ENCODE assay signal across 12 cellular contexts in the genomic region with DNA sequence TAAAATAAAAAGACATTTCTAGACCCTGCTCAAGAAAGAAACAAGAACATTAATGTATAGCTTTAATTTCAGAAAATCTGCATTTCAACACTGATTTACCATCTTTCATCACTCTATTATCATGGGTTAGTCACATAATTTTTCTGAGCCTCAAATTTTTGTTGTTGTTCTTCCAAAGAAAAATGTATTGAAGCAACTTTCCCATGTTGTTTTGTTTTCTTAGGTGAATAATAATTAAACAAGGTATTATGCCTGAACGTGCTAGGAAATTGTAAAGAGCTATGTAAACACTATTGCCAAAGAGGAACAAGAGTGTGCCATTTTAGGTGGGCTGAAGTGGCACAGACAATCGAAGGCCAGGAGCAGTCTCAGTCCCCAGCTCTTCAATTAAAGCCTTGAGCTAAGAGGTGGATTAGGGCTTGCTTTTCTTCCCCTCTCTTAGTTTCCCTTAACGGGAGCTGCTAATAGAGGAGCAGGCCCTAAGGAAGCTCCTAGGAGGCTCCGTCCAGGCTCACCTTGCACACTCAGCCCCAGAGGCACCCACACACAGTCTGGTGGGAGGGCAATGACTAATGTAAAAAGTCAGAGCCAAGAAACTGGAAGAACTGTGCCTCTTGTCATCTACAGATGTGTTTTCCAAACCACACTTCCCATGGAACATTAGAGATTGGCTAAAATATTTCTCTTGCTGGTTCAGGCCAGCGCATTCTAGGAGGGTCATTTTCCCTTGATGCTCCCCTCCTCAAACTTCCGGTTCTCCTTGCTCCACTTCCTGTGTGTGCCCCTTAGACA. TPM values are rescaled to one million over a fixed set of nuclear protein-coding genes. Genes with fewer than 3 reads are reported as not detected.
DNase-seq lines count a peak whose midpoint lies in the region; ATAC-seq and TF ChIP-seq lines count a peak whose summit lies in the region.
"Had no signal": no experiment of that assay in that cellular context is flagged by ENCODE, and none has a peak within 500 bp of the region (broad histone marks: within the 10 kb centered on the region; RNA-seq: fewer than 3 reads in every experiment).

No MANE protein-coding gene starts in this region.

- peak overlapping the region; percentile 67 for H3K27ac Mint-ChIP-seq in HFFc6
- H3K27ac Mint-ChIP-seq in H9 = no peak overlapping the region
- no peak overlapping the region for H3K27ac Mint-ChIP-seq in stimulated activated effector memory CD8-positive, alpha-beta T cell treated with anti-CD3 and anti-CD28 coated beads, Interleukin-12 subunit alpha, Interleukin-12 subunit beta, amount 100 ng/mL, for 72 hours
- H3K27ac Mint-ChIP-seq: activated naive CD4-positive, alpha-beta T cell treated with anti-CD3 and anti-CD28 coated beads, Interleukin-2, amount 50 U/mL, for 24 hours had no signal

- no peaks in the 10 kb centered on the region for H3K79me1 ChIP-seq in H9 (ENCODE audit: insufficient read depth, low read depth, low read length, poor library complexity, severe bottlenecking)

- H3K4ac ChIP-seq in H9 (ENCODE audit: low read depth, low read length) = no peak overlapping the region

- H3K79me2 ChIP-seq in H9 (ENCODE audit: insufficient read depth, low read length) = no peaks in the 10 kb centered on the region

- peaks cover 59% of the 10 kb centered on the region for H3K4me1 Mint-ChIP-seq in HFFc6 (ENCODE audit: low read depth)
- peaks cover 0 to 3% of the 10 kb centered on the region in 2 experiments; a peak in 2 of 4 replicates for H3K4me1 Mint-ChIP-seq in H9
- H3K4me1 Mint-ChIP-seq in stimulated activated effector memory CD8-positive, alpha-beta T cell treated with anti-CD3 and anti-CD28 coated beads, Interleukin-12 subunit alpha, Interleukin-12 subunit beta, amount 100 ng/mL, for 72 hours = no peaks in the 10 kb centered on the region

- no peak overlapping the region for H2BK20ac ChIP-seq in H9 (ENCODE audit: low read depth, low read length, poor library complexity, severe bottlenecking)

- H3K27me3 Mint-ChIP-seq in HFFc6 (ENCODE audit: insufficient read depth) = no peaks in the 10 kb centered on the region; the same call in 1 of the 2 replicates
- peaks cover 7% of the 10 kb centered on the region for H3K27me3 Mint-ChIP-seq in H9 (ENCODE audit: low read depth)
- H3K27me3 Mint-ChIP-seq: activated naive CD4-positive, alpha-beta T cell treated with anti-CD3 and anti-CD28 coated beads, Interleukin-2, amount 50 U/mL, for 24 hours had no signal

- no peak overlapping the region for H3K56ac ChIP-seq in H9 (ENCODE audit: insufficient read length, low read depth, low read length)

- no peak overlapping the region for H3K14ac ChIP-seq in H9 (ENCODE audit: insufficient read depth, low read length)

- H3K36me3 Mint-ChIP-seq in HFFc6 (ENCODE audit: low read depth) (no peaks in the 10 kb centered on the region), H9 (ENCODE audit: insufficient read depth in 1 of 3, low read depth in 3 of 3) (no peaks in the 10 kb centered on the region)
- no peaks in the 10 kb centered on the region for H3K36me3 Mint-ChIP-seq in stimulated activated effector memory CD8-positive, alpha-beta T cell treated with anti-CD3 and anti-CD28 coated beads, Interleukin-12 subunit alpha, Interleukin-12 subunit beta, amount 100 ng/mL, for 72 hours
- H3K36me3 Mint-ChIP-seq: activated naive CD4-positive, alpha-beta T cell treated with anti-CD3 and anti-CD28 coated beads, Interleukin-2, amount 50 U/mL, for 24 hours had no signal

- no peak overlapping the region for H2BK5ac ChIP-seq in H9 (ENCODE audit: insufficient read length, low read length)

- H3K18ac ChIP-seq in H9 (ENCODE audit: insufficient read length, low read depth, low read length) = no peak overlapping the region

- no peak overlapping the region for H3K4me2 ChIP-seq in H9 (ENCODE audit: insufficient read depth, insufficient read length, low read length)

- H4K5ac ChIP-seq in H9 (ENCODE audit: insufficient read length, low read depth, low read length) = no peak overlapping the region

- no peak overlapping the region for H3K23ac ChIP-seq in H9 (ENCODE audit: insufficient read length, low read depth, low read length)

- no peak overlapping the region for H4K8ac ChIP-seq in H9 (replicated peaks; ENCODE audit: insufficient read length, low read depth, low read length)

- no peak for ATAC-seq in HG03460 (IDR thresholded peaks at IDR 0.05; ENCODE audit: unreplicated experiment)
- ATAC-seq in stimulated activated effector memory CD8-positive, alpha-beta T cell treated with anti-CD3 and anti-CD28 coated beads, Interleukin-12 subunit alpha, Interleukin-12 subunit beta, amount 100 ng/mL, for 72 hours = no peak

- TF ChIP-seq CTCF in AG10803 (conservative IDR thresholded peaks at IDR 0.05; ENCODE audit: low read length) (no peak), HFFc6 (IDR thresholded peaks at IDR 0.05) (no peak), astrocyte of the cerebellum (IDR thresholded peaks at IDR 0.05; ENCODE audit: low read depth, low read length, missing control alignments) (no peak), BE2C (IDR thresholded peaks at IDR 0.05; ENCODE audit: low read depth, low read length) (no peak), H9 (conservative IDR thresholded peaks at IDR 0.05) (no peak)

- H3K4me1 ChIP-seq in BE2C (no peaks in the 10 kb centered on the region), H9 (ENCODE audit: insufficient read depth, low read length) (no peaks in the 10 kb centered on the region; the same call in 1 of the 2 replicates)

- no peak overlapping the region for H2BK120ac ChIP-seq in H9 (ENCODE audit: low read depth, low read length, poor library complexity, severe bottlenecking)

- H3T11ph ChIP-seq in H9 (ENCODE audit: low read length) = no peak overlapping the region

- H4K20me1 ChIP-seq in H9 (ENCODE audit: control insufficient read depth, insufficient read depth, insufficient read length) = no peaks in the 10 kb centered on the region

- peak; percentile 76 for DNase-seq in AG10803 (ENCODE audit: low read depth)
- peak; percentile 63 for DNase-seq in HFFc6
- peak; percentile 55 for DNase-seq in astrocyte of the cerebellum (ENCODE audit: low read depth)
- peak; percentile 74 for DNase-seq in islet precursor cell
- DNase-seq in BE2C = no peak
- no peak for DNase-seq in H9
- no peak for DNase-seq in stimulated activated effector memory CD8-positive, alpha-beta T cell treated with anti-CD3 and anti-CD28 coated beads, Interleukin-12 subunit alpha, Interleukin-12 subunit beta, amount 100 ng/mL, for 72 hours (ENCODE audit: low spot score in 2 of 2)
- DNase-seq: NCI-H1048, NCI-H526 treated with DMSO at 0.1 percent for 48 hours, SIG-M5 had no signal

- H3K27me3 ChIP-seq in BE2C = no peaks in the 10 kb centered on the region
- H3K27me3 ChIP-seq in H9 (ENCODE audit: insufficient read depth, low read length) = no peaks in the 10 kb centered on the region

- H3K4me3 Mint-ChIP-seq in HFFc6 = peak overlapping the region; percentile 9; the same call in 1 of the 2 replicates
- no peak overlapping the region for H3K4me3 Mint-ChIP-seq in H9
- no peak overlapping the region for H3K4me3 Mint-ChIP-seq in stimulated activated effector memory CD8-positive, alpha-beta T cell treated with anti-CD3 and anti-CD28 coated beads, Interleukin-12 subunit alpha, Interleukin-12 subunit beta, amount 100 ng/mL, for 72 hours
- H3K4me3 Mint-ChIP-seq: activated naive CD4-positive, alpha-beta T cell treated with anti-CD3 and anti-CD28 coated beads, Interleukin-2, amount 50 U/mL, for 24 hours had no signal

- H2AK5ac ChIP-seq in H9 (ENCODE audit: insufficient read length, low read length) = no peak overlapping the region

- no peaks in the 10 kb centered on the region for H3K9me3 ChIP-seq in BE2C
- H3K9me3 ChIP-seq in H9 (ENCODE audit: control insufficient read depth, low read depth, low read length) = no peaks in the 10 kb centered on the region

- WGBS in H9 (ENCODE audit: extremely low coverage, insufficient read length, low lambda C conversion rate) = no CpG with 5 or more reads among the region's 6 CpGs

- no peak overlapping the region for H2AFZ ChIP-seq in H9 (ENCODE audit: low read length)

- no peaks in the 10 kb centered on the region for H3K9me3 Mint-ChIP-seq in HFFc6
- no peaks in the 10 kb centered on the region for H3K9me3 Mint-ChIP-seq in H9
- no peaks in the 10 kb centered on the region for H3K9me3 Mint-ChIP-seq in stimulated activated effector memory CD8-positive, alpha-beta T cell treated with anti-CD3 and anti-CD28 coated beads, Interleukin-12 subunit alpha, Interleukin-12 subunit beta, amount 100 ng/mL, for 72 hours
- H3K9me3 Mint-ChIP-seq: activated naive CD4-positive, alpha-beta T cell treated with anti-CD3 and anti-CD28 coated beads, Interleukin-2, amount 50 U/mL, for 24 hours had no signal

- no peaks in the 10 kb centered on the region for H3K23me2 ChIP-seq in H9 (ENCODE audit: insufficient read length, low read depth, low read length, poor library complexity, severe bottlenecking)

- no peak overlapping the region for H2BK12ac ChIP-seq in H9 (ENCODE audit: insufficient read length, low read depth, low read length)

- no peak overlapping the region for H2BK15ac ChIP-seq in H9 (ENCODE audit: low read depth, low read length)

- no peak overlapping the region for H4K91ac ChIP-seq in H9 (ENCODE audit: insufficient read length, low read depth, low read length)

- H3K36me3 ChIP-seq in BE2C = no peaks in the 10 kb centered on the region

- in situ Hi-C loops in astrocyte of the cerebellum (cut with HindIII; ENCODE audit: low sequenced_read_pairs) = no loop called here

- H3K9ac ChIP-seq in H9 (ENCODE audit: extremely low read depth, insufficient read length, low read length) = no peak overlapping the region

- H3K4me3 ChIP-seq in AG10803 (ENCODE audit: low read length) (no peak overlapping the region), astrocyte of the cerebellum (ENCODE audit: low read depth, low read length) (no peak overlapping the region), BE2C (ENCODE audit: low read depth, low read length) (no peak overlapping the region)

- H3K27ac ChIP-seq in H9 (ENCODE audit: insufficient read length, low read depth, low read length) = no peak overlapping the region

RNA-seq across cellular contexts. Expression of gene UBASH3B, which starts 8.8 kb away (rescaled TPM):
- total RNA-seq in HFFc6 (2021; fragmentation: NEBNext Ultra II Directional; extraction: Animal tissue kit (Norgen Biotek cat#: 25700)) = 10 to 100 TPM; 44.6 to 60.4 (median 52.9) TPM
- polyA plus RNA-seq in BE2C (2012; ENCODE audit: insufficient read depth, insufficient read length, low read depth) = not detected
- 7.1 and 8.0 TPM in 2 replicates for total RNA-seq in H9 (2021)

Comparison
In these comparisons a context has a peak if more than half of its experiments do, and no peak if none do; other contexts are left out.
1. DNase-seq: peak in AG10803 (single experiment), HFFc6 (single experiment), astrocyte of the cerebellum (single experiment) and islet precursor cell (single experiment); none in BE2C (single experiment), H9 (single experiment) and stimulated activated effector memory CD8-positive, alpha-beta T cell treated with anti-CD3 and anti-CD28 coated beads, Interleukin-12 subunit alpha, Interleukin-12 subunit beta, amount 100 ng/mL, for 72 hours (0 of 2).